In genomic region chr7:6990008-6990407, GRCh38 we compare ENCODE assay signal across 7 cellular contexts.
DNase-seq lines count a peak whose midpoint lies in the region; ATAC-seq and TF ChIP-seq lines count a peak whose summit lies in the region.
"Not testable (repeated sequence)": the region's sequence is repeated elsewhere in the genome, so short reads cannot be mapped to it uniquely, and the experiment has no call there.

No MANE protein-coding gene starts in this region.

- ATAC-seq in activated T-cell treated with anti-CD3 and anti-CD28 coated beads, Interleukin-2, amount 50 U/mL, for 72 hours (replicated peaks in 1 of 2) = not testable (repeated sequence)

- H3K4me3 Mint-ChIP-seq in Calu3 (ENCODE audit: low read depth, unreplicated experiment); activated T-cell treated with anti-CD3 and anti-CD28 coated beads, Interleukin-2, amount 50 U/mL, for 72 hours; endodermal cell: not testable (repeated sequence)

- H3F3A ChIP-seq in MM.1S (ENCODE audit: insufficient read depth, low read length); smooth muscle cell (ENCODE audit: low read depth): not testable (repeated sequence)

- peaks cover 12% of the 10 kb centered on the region for H3K36me3 Mint-ChIP-seq in Calu3 (ENCODE audit: insufficient read depth, unreplicated experiment)
- not testable (repeated sequence) for H3K36me3 Mint-ChIP-seq in activated T-cell treated with anti-CD3 and anti-CD28 coated beads, Interleukin-2, amount 50 U/mL, for 72 hours (ENCODE audit: insufficient read depth in 2 of 2); endodermal cell (ENCODE audit: low read depth)

- H3K27me3 ChIP-seq in MM.1S (replicated peaks; ENCODE audit: insufficient read depth, low read length); endodermal cell (ENCODE audit: control insufficient read depth, insufficient read depth, low read length, poor library complexity, severe bottlenecking); parathyroid adenoma (ENCODE audit: control insufficient read depth, insufficient read depth, low read length); smooth muscle cell (ENCODE audit: low read depth): not testable (repeated sequence)

- H3K27me3 Mint-ChIP-seq in Calu3 (ENCODE audit: unreplicated experiment); activated T-cell treated with anti-CD3 and anti-CD28 coated beads, Interleukin-2, amount 50 U/mL, for 72 hours (ENCODE audit: low read depth); endodermal cell (ENCODE audit: insufficient read depth): not testable (repeated sequence)

- H3K79me2 ChIP-seq in MM.1S (ENCODE audit: low read length); parathyroid adenoma; smooth muscle cell (ENCODE audit: low read depth): not testable (repeated sequence)

- H3K27ac ChIP-seq in MM.1S (ENCODE audit: low read length) (peak overlapping the region; percentile 94; the same call in 1 of the 2 replicates), parathyroid adenoma (peak overlapping the region; percentile 100), smooth muscle cell (ENCODE audit: low read depth) (peak overlapping the region; percentile 81)
- H3K27ac ChIP-seq in endodermal cell (ENCODE audit: low read depth, low read length) = not testable (repeated sequence)

- H3K9me3 ChIP-seq in MM.1S (replicated peaks; ENCODE audit: insufficient read depth, low read length); parathyroid adenoma (ENCODE audit: control insufficient read depth, low read length); smooth muscle cell (replicated peaks; ENCODE audit: low read depth): not testable (repeated sequence)
- H3K9me3 ChIP-seq in endodermal cell (ENCODE audit: control insufficient read depth, low read length) = peaks cover 12% of the 10 kb centered on the region

- CTCF ChIA-PET in Calu3 (lab: Charles Lee) = interaction anchor here (0.7 to 2.3 kb wide), 3 partner anchors 34 to 1651 kb away, joined by 3 to 11 read pairs (median 3); no protein-coding TSS in a partner anchor

- peaks cover 37% of the 10 kb centered on the region for H3K4me1 Mint-ChIP-seq in Calu3 (ENCODE audit: low read depth, unreplicated experiment)
- peaks cover 14% of the 10 kb centered on the region for H3K4me1 Mint-ChIP-seq in activated T-cell treated with anti-CD3 and anti-CD28 coated beads, Interleukin-2, amount 50 U/mL, for 72 hours (ENCODE audit: low read depth)
- peaks cover 39% of the 10 kb centered on the region for H3K4me1 Mint-ChIP-seq in endodermal cell

- H3K27ac Mint-ChIP-seq in Calu3 (ENCODE audit: unreplicated experiment) (peak overlapping the region; percentile 84), endodermal cell (peak overlapping the region; percentile 4)
- H3K27ac Mint-ChIP-seq in activated T-cell treated with anti-CD3 and anti-CD28 coated beads, Interleukin-2, amount 50 U/mL, for 72 hours = peak overlapping the region; percentile 1

- H3K4me1 ChIP-seq in MM.1S (ENCODE audit: low read length); endodermal cell (ENCODE audit: control insufficient read depth, insufficient read depth, low read length); smooth muscle cell (ENCODE audit: low read depth): not testable (repeated sequence)
- peaks cover 35% of the 10 kb centered on the region for H3K4me1 ChIP-seq in parathyroid adenoma

- BruUV-seq in Calu3 (replicated peaks; lab: Mats Ljungman, UMichigan) = not testable (repeated sequence)

- not testable (repeated sequence) for H3K4me2 ChIP-seq in MM.1S (ENCODE audit: low read depth, low read length)
- peak overlapping the region; percentile 35 for H3K4me2 ChIP-seq in parathyroid adenoma (ENCODE audit: low read length)
- peak overlapping the region; percentile 57 for H3K4me2 ChIP-seq in smooth muscle cell

- TF ChIP-seq CTCF in Calu3 (IDR thresholded peaks at IDR 0.05; ENCODE audit: unreplicated experiment); MM.1S (IDR thresholded peaks at IDR 0.05; ENCODE audit: low read length); endodermal cell (conservative IDR thresholded peaks at IDR 0.05); parathyroid adenoma (IDR thresholded peaks at IDR 0.05); smooth muscle cell (IDR thresholded peaks at IDR 0.05; ENCODE audit: borderline replicate concordance, insufficient read depth, poor library complexity, severe bottlenecking): not testable (repeated sequence)

- H3K9me2 ChIP-seq in MM.1S (replicated peaks; ENCODE audit: insufficient read depth, low read length) = not testable (repeated sequence)

- not testable (repeated sequence) for H4K20me1 ChIP-seq in MM.1S (ENCODE audit: insufficient read depth, low read length); smooth muscle cell (ENCODE audit: low read depth)

- intact Hi-C loops in Calu3 (cut with micrococcal nuclease; ENCODE audit: unreplicated experiment) = not testable (repeated sequence)

- not testable (repeated sequence) for DNase-seq in Calu3; MM.1S; activated T-cell treated with anti-CD3 and anti-CD28 coated beads, Interleukin-2, amount 50 U/mL, for 72 hours; endodermal cell; smooth muscle cell (lab: John Stamatoyannopoulos, UW; ENCODE audit: unreplicated experiment)
- DNase-seq in mucosa of gallbladder (ENCODE audit: low spot score) = peak; percentile 45

- H3K9me3 Mint-ChIP-seq in Calu3 (ENCODE audit: low read depth, unreplicated experiment); activated T-cell treated with anti-CD3 and anti-CD28 coated beads, Interleukin-2, amount 50 U/mL, for 72 hours: not testable (repeated sequence)
- peaks cover 38% of the 10 kb centered on the region for H3K9me3 Mint-ChIP-seq in endodermal cell

- whole genome bisulfite sequencing in endodermal cell (ENCODE audit: insufficient coverage in 1 of 2, insufficient read length in 1 of 2), 2 experiments = 85 to 93% methylated on average over 4 to 5 of the region's 5 CpGs
- 89% methylated on average over 5 of the region's 5 CpGs for WGBS in smooth muscle cell (ENCODE audit: low lambda C conversion rate)

- not testable (repeated sequence) for H2AFZ ChIP-seq in MM.1S (ENCODE audit: low read length); smooth muscle cell (ENCODE audit: low read depth)
- peak overlapping the region; percentile 68 for H2AFZ ChIP-seq in parathyroid adenoma

- H3K9ac ChIP-seq in MM.1S (ENCODE audit: low read length); endodermal cell (ENCODE audit: extremely low read depth, low read length, poor library complexity, severe bottlenecking); parathyroid adenoma; smooth muscle cell (ENCODE audit: low read depth): not testable (repeated sequence)

- H3K36me3 ChIP-seq in MM.1S (replicated peaks; ENCODE audit: insufficient read depth, low read length); endodermal cell (ENCODE audit: control insufficient read depth, insufficient read depth, low read length); parathyroid adenoma (ENCODE audit: control insufficient read depth, insufficient read depth, low read length); smooth muscle cell (ENCODE audit: low read depth): not testable (repeated sequence)

- H3K4me3 ChIP-seq in MM.1S (ENCODE audit: low read length); endodermal cell (ENCODE audit: low read length); parathyroid adenoma (ENCODE audit: low read depth, low read length): not testable (repeated sequence)
- H3K4me3 ChIP-seq in smooth muscle cell = peak overlapping the region; percentile 21

Comparison
In these comparisons a context has a peak if more than half of its experiments do, and no peak if none do; other contexts are left out.
1. H3K27ac Mint-ChIP-seq: peak in every context shown above with its lines; median percentile 84 in Calu3; 4 in endodermal cell; 1 in activated T-cell treated with anti-CD3 and anti-CD28 coated beads, Interleukin-2, amount 50 U/mL, for 72 hours.